In the genomic region with DNA sequence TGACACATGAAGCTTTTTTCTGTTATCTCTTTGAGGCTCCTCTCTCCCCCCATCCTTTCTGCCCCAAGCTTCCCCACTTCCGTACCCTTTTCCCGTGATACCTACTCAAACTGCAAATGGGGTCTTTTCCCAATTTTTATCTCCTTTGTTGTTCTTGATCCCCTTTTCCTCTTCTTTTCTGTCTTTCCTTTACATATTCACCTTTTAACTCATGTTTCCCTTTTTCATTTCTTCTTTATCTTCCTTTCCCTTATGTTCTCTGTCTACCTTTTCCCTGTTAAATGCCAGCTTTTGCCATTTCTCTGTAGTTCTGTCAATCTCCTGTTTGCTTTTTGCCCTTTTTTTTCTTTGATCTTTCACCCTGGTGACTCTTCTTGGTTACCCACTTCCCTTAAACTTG, we compare ENCODE assay signal across 16 cellular contexts. TPM values are rescaled to one million over a fixed set of nuclear protein-coding genes. Genes with fewer than 3 reads are reported as not detected.
DNase-seq lines count a peak whose midpoint lies in the region; ATAC-seq and TF ChIP-seq lines count a peak whose summit lies in the region.
"Had no signal": no experiment of that assay in that cellular context is flagged by ENCODE, and none has a peak within 500 bp of the region (broad histone marks: within the 10 kb centered on the region; RNA-seq: fewer than 3 reads in every experiment).

No MANE protein-coding gene starts in this region.

- H3K9me3 ChIP-seq in Caco-2, result no peaks in the 10 kb centered on the region
- no peaks in the 10 kb centered on the region for H3K9me3 ChIP-seq in PC-3 (ENCODE audit: low read length)
- no peaks in the 10 kb centered on the region for H3K9me3 ChIP-seq in smooth muscle cell (replicated peaks; ENCODE audit: low read depth)
- H3K9me3 ChIP-seq: BLaER1 treated with 17β-estradiol and CSF1 and Interleukin-3, amounts not matched to agents 10 nM and 100 nM had no signal

- ATAC-seq in PC-3 (no peak), HG02798 (IDR thresholded peaks at IDR 0.05; ENCODE audit: poor library complexity, unreplicated experiment) (no peak)
- ATAC-seq: right cardiac atrium had no signal

- peak overlapping the region; percentile 89; the same call in 1 of the 2 replicates for H3K27ac ChIP-seq in PC-3 (ENCODE audit: low read length)
- H3K27ac ChIP-seq in smooth muscle cell (ENCODE audit: low read depth), result no peak overlapping the region

- H3K4me1 Mint-ChIP-seq in Caco-2 (ENCODE audit: low read depth, unreplicated experiment), result peaks cover 21% of the 10 kb centered on the region
- peaks cover 30% of the 10 kb centered on the region for H3K4me1 Mint-ChIP-seq in endothelial cell (ENCODE audit: unreplicated experiment)
- peaks cover 29% of the 10 kb centered on the region for H3K4me1 Mint-ChIP-seq in progenitor cell of endocrine pancreas (ENCODE audit: low read depth)

- no peaks in the 10 kb centered on the region for H3K36me3 ChIP-seq in Caco-2 (ENCODE audit: control insufficient read depth, insufficient read depth, low read length)
- peaks cover 14% of the 10 kb centered on the region for H3K36me3 ChIP-seq in PC-3 (ENCODE audit: low read depth, low read length)
- H3K36me3 ChIP-seq in smooth muscle cell (ENCODE audit: low read depth), result no peaks in the 10 kb centered on the region
- H3K36me3 ChIP-seq: BLaER1 treated with 17β-estradiol and CSF1 and Interleukin-3, amounts not matched to agents 10 nM and 100 nM had no signal

- H3K4me3 Mint-ChIP-seq in Caco-2 (ENCODE audit: unreplicated experiment) (peak overlapping the region; percentile 88), endothelial cell (ENCODE audit: unreplicated experiment) (peak overlapping the region; percentile 21), progenitor cell of endocrine pancreas (ENCODE audit: low read depth) (peak overlapping the region; percentile 8)
- H3K4me3 Mint-ChIP-seq: central memory CD8-positive, alpha-beta T cell had no signal

- H3K4me3 ChIP-seq in Caco-2 (ENCODE audit: low read depth, low read length) (no peak overlapping the region), PC-3 (ENCODE audit: low read length) (peak overlapping the region; percentile 77), smooth muscle cell (no peak overlapping the region)
- H3K4me3 ChIP-seq: lung had no signal

- H2AFZ ChIP-seq in PC-3 (ENCODE audit: low read length) (no peak overlapping the region), smooth muscle cell (ENCODE audit: low read depth) (no peak overlapping the region)

- intact Hi-C loops in Caco-2 (cut with micrococcal nuclease; ENCODE audit: unreplicated experiment) (loop anchor here (5.0 kb wide), 2 partner anchors 45 to 60 kb away; no protein-coding TSS in a partner anchor), PC-3 (cut with micrococcal nuclease) (loop anchor here (2.0 kb wide), 1 partner anchor 69 kb away; no protein-coding TSS in a partner anchor)

- CTCF ChIA-PET in Caco-2 (lab: Charles Lee) (no interaction called here), PC-3 (lab: Charles Lee) (interaction anchor here (0.7 to 0.8 kb wide), 4 partner anchors 68 to 770 kb away, joined by 3 to 7 read pairs (median 3); a partner anchor contains a TSS)

- H4K20me1 ChIP-seq in PC-3 (ENCODE audit: low read length) (no peaks in the 10 kb centered on the region), smooth muscle cell (ENCODE audit: low read depth) (no peaks in the 10 kb centered on the region)

- TF ChIP-seq CTCF in Caco-2 (IDR thresholded peaks at IDR 0.05; ENCODE audit: insufficient read depth in 1 of 2, low read depth in 1 of 2, low read length in 1 of 2, severe bottlenecking in 1 of 2, unreplicated experiment in 1 of 2), result no peak
- no peak for TF ChIP-seq CTCF in PC-3 (conservative IDR thresholded peaks at IDR 0.05; ENCODE audit: low read depth, low read length)
- no peak for TF ChIP-seq CTCF in endothelial cell (IDR thresholded peaks at IDR 0.05; ENCODE audit: unreplicated experiment)
- no peak for TF ChIP-seq CTCF in progenitor cell of endocrine pancreas (IDR thresholded peaks at IDR 0.05; ENCODE audit: unreplicated experiment)
- TF ChIP-seq CTCF in smooth muscle cell (IDR thresholded peaks at IDR 0.05; ENCODE audit: borderline replicate concordance, insufficient read depth, poor library complexity, severe bottlenecking), result no peak

- H3K4me1 ChIP-seq in Caco-2 (peaks cover 17% of the 10 kb centered on the region), PC-3 (ENCODE audit: insufficient read depth, low read length) (peaks cover 21% of the 10 kb centered on the region), smooth muscle cell (ENCODE audit: low read depth) (peaks cover 6% of the 10 kb centered on the region)

- H3K9ac ChIP-seq in PC-3 (ENCODE audit: low read length) (peak overlapping the region; percentile 79; the same call in 1 of the 2 replicates), smooth muscle cell (ENCODE audit: low read depth) (no peak overlapping the region)

- no TSS peak for BruUV-seq in Caco-2 (replicated peaks; lab: Mats Ljungman, UMichigan)
- no TSS peak for BruUV-seq in PC-3 (replicated peaks; lab: Mats Ljungman, UMichigan)

- H3K4me2 ChIP-seq in PC-3 (ENCODE audit: low read length) (peak overlapping the region; percentile 92), smooth muscle cell (no peak overlapping the region)

- no peak overlapping the region for H3K27ac Mint-ChIP-seq in Caco-2 (ENCODE audit: unreplicated experiment)
- H3K27ac Mint-ChIP-seq in endothelial cell (ENCODE audit: unreplicated experiment), result no peak overlapping the region
- no peak overlapping the region for H3K27ac Mint-ChIP-seq in progenitor cell of endocrine pancreas
- H3K27ac Mint-ChIP-seq: stimulated activated naive CD8-positive, alpha-beta T cell treated with anti-CD3 and anti-CD28 coated beads, Interleukin-15, Interleukin-2, amounts not matched to agents 100 ng/mL and 50 ng/mL, for 24 hours had no signal

- H3K27me3 Mint-ChIP-seq in Caco-2 (ENCODE audit: insufficient read depth, unreplicated experiment), result peaks cover 30% of the 10 kb centered on the region
- H3K27me3 Mint-ChIP-seq in endothelial cell (ENCODE audit: unreplicated experiment), result peaks cover 11% of the 10 kb centered on the region
- peaks cover 88% of the 10 kb centered on the region for H3K27me3 Mint-ChIP-seq in progenitor cell of endocrine pancreas

- no peaks in the 10 kb centered on the region for H3K9me2 ChIP-seq in PC-3 (replicated peaks; ENCODE audit: low read length)

- H3K36me3 Mint-ChIP-seq in Caco-2 (ENCODE audit: insufficient read depth, unreplicated experiment) (peaks cover 8% of the 10 kb centered on the region), endothelial cell (ENCODE audit: low read depth, unreplicated experiment) (no peaks in the 10 kb centered on the region), progenitor cell of endocrine pancreas (ENCODE audit: insufficient read depth) (no peaks in the 10 kb centered on the region)

- H3F3A ChIP-seq in PC-3 (ENCODE audit: low read length, unreplicated experiment) (peaks cover 9% of the 10 kb centered on the region), smooth muscle cell (ENCODE audit: low read depth) (peaks cover 10% of the 10 kb centered on the region)

- H3K27me3 ChIP-seq in Caco-2 (replicated peaks; ENCODE audit: control insufficient read depth, insufficient read depth, low read length), result peaks cover 8% of the 10 kb centered on the region
- H3K27me3 ChIP-seq in PC-3 (ENCODE audit: low read length), result no peaks in the 10 kb centered on the region
- H3K27me3 ChIP-seq in smooth muscle cell (ENCODE audit: low read depth), result peaks cover 20% of the 10 kb centered on the region

- WGBS in smooth muscle cell (ENCODE audit: low lambda C conversion rate), result 75% methylated on average over 2 of the region's 2 CpGs

- POLR2A ChIA-PET in Caco-2 (lab: Charles Lee), result no interaction called here
- POLR2A ChIA-PET in PC-3 (lab: Charles Lee; ENCODE audit: unreplicated experiment), result interaction anchor here (0.6 kb wide), 1 partner anchor 37 kb away, joined by 5 read pairs; no protein-coding TSS in a partner anchor

- DNase-seq in Caco-2 (no peak), PC-3 (peak; percentile 26), endothelial cell (ENCODE audit: low spot score) (no peak), progenitor cell of endocrine pancreas (ENCODE audit: low spot score, unreplicated experiment) (no peak), COLO668 (lab: John Stamatoyannopoulos, UW; ENCODE audit: unreplicated experiment) (no peak), glomerular visceral epithelial cell (ENCODE audit: extremely low spot score) (no peak), smooth muscle cell (lab: John Stamatoyannopoulos, UW; ENCODE audit: unreplicated experiment) (no peak)
- DNase-seq: activated CD4-positive, alpha-beta T cell treated with anti-CD3 and anti-CD28 coated beads, Interleukin-2, amount 50 U/mL, for 1 hour; activated effector memory CD4-positive, alpha-beta T cell treated with Interleukin-2 at 50 U/mL for 16 hours; NCI-H2171; right cardiac atrium had no signal

- H3K9me3 Mint-ChIP-seq in Caco-2 (ENCODE audit: unreplicated experiment) (no peaks in the 10 kb centered on the region), endothelial cell (ENCODE audit: unreplicated experiment) (no peaks in the 10 kb centered on the region), progenitor cell of endocrine pancreas (ENCODE audit: low read depth) (no peaks in the 10 kb centered on the region)
- H3K9me3 Mint-ChIP-seq: central memory CD8-positive, alpha-beta T cell; stimulated activated naive CD8-positive, alpha-beta T cell treated with anti-CD3 and anti-CD28 coated beads, Interleukin-15, Interleukin-2, amounts not matched to agents 100 ng/mL and 50 ng/mL, for 24 hours had no signal

- peaks cover 43% of the 10 kb centered on the region for H3K79me2 ChIP-seq in PC-3 (ENCODE audit: low read length)
- no peaks in the 10 kb centered on the region for H3K79me2 ChIP-seq in smooth muscle cell (ENCODE audit: low read depth)

RNA-seq across cellular contexts. Expression of a gene that starts 2.6 kb away (rescaled TPM):
- total RNA-seq in Caco-2 (2022) (3.2 and 4.4 TPM in 2 replicates), PC-3 (2014; rRNA removed) (77.6 and 81.0 TPM in 2 replicates), endothelial cell (ENCODE audit: unreplicated experiment) (4.0 TPM), progenitor cell of endocrine pancreas (0.46 and 0.78 TPM in 2 replicates), smooth muscle cell (4.4 and 6.0 TPM in 2 replicates)
- polyA plus RNA-seq in smooth muscle cell, result 10.3 and 10.6 TPM in 2 replicates

Comparison
In these comparisons a context has a peak if more than half of its experiments do, and no peak if none do; other contexts are left out.
1. H3K4me3 Mint-ChIP-seq: peak in every context shown above with its lines; median percentile 88 in Caco-2; 21 in endothelial cell; 8 in progenitor cell of endocrine pancreas.
2. RNA of a gene that starts 2.6 kb away (total RNA-seq): 77.6 to 81.0 TPM in PC-3; 4.4 to 6.0 TPM in smooth muscle cell, 4.0 TPM in endothelial cell (single experiment), 3.2 to 4.4 TPM in Caco-2 and 0.46 to 0.78 TPM in progenitor cell of endocrine pancreas; every median in the first group is over 10 times any median in the second.